ENCODE assay signal across 9 cellular contexts in genomic region chr6:4059115-4059777, GRCh38. TPM values are rescaled to one million over a fixed set of nuclear protein-coding genes. Genes with fewer than 3 reads are reported as not detected.
DNase-seq lines count a peak whose midpoint lies in the region; ATAC-seq and TF ChIP-seq lines count a peak whose summit lies in the region.
"Had no signal": no experiment of that assay in that cellular context is flagged by ENCODE, and none has a peak within 500 bp of the region (broad histone marks: within the 10 kb centered on the region; RNA-seq: fewer than 3 reads in every experiment).

No MANE protein-coding gene starts in this region.

- no peak overlapping the region for H3K4me3 ChIP-seq in fibroblast of villous mesenchyme (ENCODE audit: low read depth, low read length)

- peak; percentile 84 to 87 for DNase-seq in Kasumi-1 (lab: John Stamatoyannopoulos, UW)
- peak in 2 of 3 experiments; percentile 24 to 28 for DNase-seq in activated CD8-positive, alpha-beta memory T cell treated with anti-CD3 and anti-CD28 coated beads for 48 hours (ENCODE audit: low read depth in 2 of 3, low spot score in 2 of 3)
- DNase-seq in fibroblast of villous mesenchyme (ENCODE audit: low read depth), result peak; percentile 74
- DNase-seq in stimulated activated CD8-positive, alpha-beta memory T cell treated with anti-CD3 and anti-CD28 coated beads, Interleukin-15, amount 100 ng/mL, for 24 hours (ENCODE audit: low read depth), result peak; percentile 13
- DNase-seq in cortex of kidney (lab: John Stamatoyannopoulos, UW), result no peak
- no peak for DNase-seq in amygdala (lab: John Stamatoyannopoulos, UW)
- no peak for DNase-seq in NCI-H1105 treated with DMSO at 0.1 percent for 48 hours (lab: John Stamatoyannopoulos, UW)

- peak; percentile 27 for TF ChIP-seq CTCF in fibroblast of villous mesenchyme (IDR thresholded peaks at IDR 0.05; ENCODE audit: insufficient read depth, low read depth, low read length)

- no peak for ATAC-seq in HG03354 (IDR thresholded peaks at IDR 0.05; ENCODE audit: poor library complexity, severe bottlenecking, unreplicated experiment)

RNA-seq across cellular contexts. Expression of gene FAM217A, which starts 19.7 kb away (rescaled TPM):
- total RNA-seq in fibroblast of villous mesenchyme, result not detected in 2 replicates
- total RNA-seq: urinary bladder had no signal

Comparison
In these comparisons a context has a peak if more than half of its experiments do, and no peak if none do; other contexts are left out.
1. DNase-seq: peak in Kasumi-1 (2 of 2), activated CD8-positive, alpha-beta memory T cell treated with anti-CD3 and anti-CD28 coated beads for 48 hours (2 of 3), fibroblast of villous mesenchyme (single experiment) and stimulated activated CD8-positive, alpha-beta memory T cell treated with anti-CD3 and anti-CD28 coated beads, Interleukin-15, amount 100 ng/mL, for 24 hours (single experiment); none in cortex of kidney (single experiment), amygdala (0 of 56) and NCI-H1105 treated with DMSO at 0.1 percent for 48 hours (single experiment).